Comparison of ENCODE assay signal across 1 cellular context in the genomic region with DNA sequence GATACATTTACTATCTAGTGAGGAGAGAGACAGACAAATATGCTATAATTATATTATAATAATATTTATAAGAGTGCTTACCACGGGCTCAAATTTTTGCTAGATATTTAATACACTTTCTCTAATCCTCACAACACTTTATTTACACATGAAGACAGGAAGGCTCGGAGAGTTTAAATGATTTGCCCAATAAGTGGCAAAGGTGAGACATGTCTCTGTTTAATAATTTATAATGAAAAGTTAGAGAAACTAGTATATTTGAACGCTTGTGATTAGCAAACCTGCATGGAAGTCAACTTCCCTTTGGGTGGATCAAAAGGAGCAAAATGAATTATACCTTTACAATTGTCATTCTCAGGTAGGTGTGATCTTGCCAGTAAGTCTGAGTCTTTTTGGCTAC.
TF ChIP-seq lines count a peak whose summit lies in the region.

No MANE protein-coding gene starts in this region.

TF ChIP-seq in HepG2, 621 proteins besides CTCF, POLR2A, EP300 and RAD21 (continued from another document):
- TF ChIP-seq, protein P1, sequence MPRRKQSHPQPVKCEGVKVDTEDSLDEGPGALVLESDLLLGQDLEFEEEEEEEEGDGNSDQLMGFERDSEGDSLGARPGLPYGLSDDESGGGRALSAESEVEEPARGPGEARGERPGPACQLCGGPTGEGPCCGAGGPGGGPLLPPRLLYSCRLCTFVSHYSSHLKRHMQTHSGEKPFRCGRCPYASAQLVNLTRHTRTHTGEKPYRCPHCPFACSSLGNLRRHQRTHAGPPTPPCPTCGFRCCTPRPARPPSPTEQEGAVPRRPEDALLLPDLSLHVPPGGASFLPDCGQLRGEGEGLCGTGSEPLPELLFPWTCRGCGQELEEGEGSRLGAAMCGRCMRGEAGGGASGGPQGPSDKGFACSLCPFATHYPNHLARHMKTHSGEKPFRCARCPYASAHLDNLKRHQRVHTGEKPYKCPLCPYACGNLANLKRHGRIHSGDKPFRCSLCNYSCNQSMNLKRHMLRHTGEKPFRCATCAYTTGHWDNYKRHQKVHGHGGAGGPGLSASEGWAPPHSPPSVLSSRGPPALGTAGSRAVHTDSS (CRISPR knock-in tag; conservative IDR thresholded peaks at IDR 0.05), result no peak
- TF ChIP-seq SPEN (CRISPR knock-in tag; IDR thresholded peaks at IDR 0.05; ENCODE audit: low read depth) (no peak), ZNF7 (CRISPR knock-in tag; IDR thresholded peaks at IDR 0.05) (no peak), NCOR1 (IDR thresholded peaks at IDR 0.05; ENCODE audit: borderline replicate concordance, low read length) (no peak), SP4 (CRISPR knock-in tag; IDR thresholded peaks at IDR 0.05) (no peak)
